Comparison of ENCODE assay signal across 1 cellular context in the genomic region with DNA sequence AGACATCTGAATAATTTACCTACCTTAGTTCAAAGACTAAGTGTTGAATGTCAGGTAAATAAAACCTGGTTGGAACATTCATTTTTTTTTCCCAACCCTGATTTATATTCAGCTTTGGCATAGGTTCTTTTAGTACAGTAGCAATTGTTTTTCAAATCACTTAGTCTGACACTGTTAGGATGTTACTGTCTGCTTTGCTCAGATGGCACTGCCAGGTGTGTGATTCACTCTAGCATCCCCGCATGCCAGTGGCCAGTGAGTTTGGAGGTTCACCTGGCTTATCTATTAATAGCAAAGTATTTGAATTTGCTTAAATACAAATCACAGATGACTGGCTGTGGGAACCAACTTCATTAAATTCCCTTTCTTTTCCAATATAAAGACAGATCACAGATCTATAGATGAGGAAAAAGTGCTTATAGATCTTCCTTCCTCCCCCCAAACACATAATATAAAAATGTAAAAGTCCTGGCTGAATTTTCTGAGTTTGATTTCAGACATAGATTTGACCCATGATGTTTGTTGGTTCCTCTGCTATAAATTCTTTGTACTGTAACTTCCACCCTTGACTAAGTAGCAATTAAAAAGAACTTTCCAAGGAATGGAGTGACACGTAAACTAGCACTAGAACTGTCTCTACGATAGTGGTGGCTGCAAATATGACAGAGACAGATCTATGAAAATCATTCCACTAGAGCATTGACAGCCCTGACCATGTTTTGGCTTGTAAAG.
TF ChIP-seq lines count a peak whose summit lies in the region.

No MANE protein-coding gene starts in this region.

TF ChIP-seq in endothelial cell of umbilical vein, 7 proteins besides CTCF, POLR2A, EP300 and RAD21:
- TF ChIP-seq, protein P1, sequence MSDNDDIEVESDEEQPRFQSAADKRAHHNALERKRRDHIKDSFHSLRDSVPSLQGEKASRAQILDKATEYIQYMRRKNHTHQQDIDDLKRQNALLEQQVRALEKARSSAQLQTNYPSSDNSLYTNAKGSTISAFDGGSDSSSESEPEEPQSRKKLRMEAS (IDR thresholded peaks at IDR 0.05; ENCODE audit: insufficient read depth, insufficient read length), result no peak
- TF ChIP-seq MYC (IDR thresholded peaks at IDR 0.05; ENCODE audit: low read depth, low read length), result no peak
- TF ChIP-seq FOS (IDR thresholded peaks at IDR 0.05; ENCODE audit: borderline replicate concordance, insufficient read depth, low read length), result no peak
- TF ChIP-seq JUN (IDR thresholded peaks at IDR 0.05; ENCODE audit: borderline replicate concordance, insufficient read depth, insufficient read length, low read depth), result no peak
- no peak for TF ChIP-seq EZH2 (IDR thresholded peaks at IDR 0.05; ENCODE audit: borderline replicate concordance, low read depth, low read length, severe bottlenecking)
- TF ChIP-seq POLR2AphosphoS5 (IDR thresholded peaks at IDR 0.05; ENCODE audit: insufficient read depth, low read depth, low read length), result no peak
- TF ChIP-seq GATA2 (IDR thresholded peaks at IDR 0.05; ENCODE audit: insufficient read depth, insufficient read length, low read depth, low read length), result no peak
TF ChIP-seq in endothelial cell of umbilical vein: peak in this region for 0.
